ENCODE assay signal across 19 cellular contexts in genomic region chr3:12643724-12644123, GRCh38. TPM values are rescaled to one million over a fixed set of nuclear protein-coding genes. Genes with fewer than 3 reads are reported as not detected.
A peak's percentile ranks its signal among the peaks of the same experiment; 100 is the strongest.
DNase-seq lines count a peak whose midpoint lies in the region; ATAC-seq and TF ChIP-seq lines count a peak whose summit lies in the region.
"Had no signal": no experiment of that assay in that cellular context is flagged by ENCODE, and none has a peak within 500 bp of the region (broad histone marks: within the 10 kb centered on the region; RNA-seq: fewer than 3 reads in every experiment).

No MANE protein-coding gene starts in this region.

- in situ Hi-C loops in gastrocnemius medialis (cut with MboI; ENCODE audit: low sequenced_read_pairs in 4 of 4), result no loop called here

- no peak overlapping the region for H3K27ac Mint-ChIP-seq in activated T-helper 17 cell treated with anti-CD3 and anti-CD28 coated beads, Interleukin-2, amount 50 U/mL, for 72 hours
- H3K27ac Mint-ChIP-seq: activated CD4-positive, alpha-beta memory T cell treated with anti-CD3 and anti-CD28 coated beads for 36 hours; activated naive CD4-positive, alpha-beta T cell treated with anti-CD3 and anti-CD28 coated beads, Interleukin-2, amount 50 U/mL, for 24 hours; stimulated activated naive B cell treated with anti-CD40 and anti-IgM and Interleukin-4, amounts not matched to agents 10 μg/mL and 1 μg/mL and 100 μg/mL, for 72 hours had no signal

- H3K9me3 ChIP-seq in MM.1S (replicated peaks; ENCODE audit: insufficient read depth, low read length) (no peaks in the 10 kb centered on the region), gastrocnemius medialis (no peaks in the 10 kb centered on the region), PC-3 (ENCODE audit: low read length) (no peaks in the 10 kb centered on the region)
- H3K9me3 ChIP-seq: lower lobe of right lung, Peyer's patch had no signal

- H3K79me2 ChIP-seq in MM.1S (ENCODE audit: low read length) (peaks cover 83% of the 10 kb centered on the region), PC-3 (ENCODE audit: low read length) (peaks cover 93% of the 10 kb centered on the region)

- DNase-seq in AG10803 (ENCODE audit: low read depth) (peak; percentile 25), MM.1S (peak; percentile 32), coronary artery (ENCODE audit: low spot score) (no peak), gastrocnemius medialis (no peak), RPMI8226 (no peak), activated T-cell treated with anti-CD3 and anti-CD28 coated beads for 4 hours (no peak), PC-3 (no peak)
- DNase-seq: activated CD4-positive, alpha-beta memory T cell treated with anti-CD3 and anti-CD28 coated beads for 36 hours; activated CD4-positive, CD25-positive, alpha-beta regulatory T cell treated with anti-CD3 and anti-CD28 coated beads, Interleukin-2, amount 50 U/mL, for 72 hours; activated CD8-positive, alpha-beta memory T cell treated with anti-CD3 and anti-CD28 coated beads, Interleukin-2, amount 50 U/mL, for 4 hours; lower lobe of right lung; NCI-H1105; NCI-H1930; NCI-H526 treated with DMSO at 0.1 percent for 48 hours; Peyer's patch; right cardiac atrium; stimulated activated naive B cell treated with anti-CD40 and anti-IgM and Interleukin-4, amounts not matched to agents 10 μg/mL and 1 μg/mL and 100 μg/mL, for 72 hours had no signal

- H3K4me3 ChIP-seq in AG10803 (ENCODE audit: low read length) (no peak overlapping the region), MM.1S (ENCODE audit: low read length) (no peak overlapping the region), coronary artery (peak overlapping the region; percentile 48), gastrocnemius medialis (no peak overlapping the region), PC-3 (ENCODE audit: low read length) (no peak overlapping the region)
- H3K4me3 ChIP-seq: lower lobe of right lung, Peyer's patch had no signal

- H3K36me3 ChIP-seq in MM.1S (replicated peaks; ENCODE audit: insufficient read depth, low read length) (no peaks in the 10 kb centered on the region), gastrocnemius medialis (no peaks in the 10 kb centered on the region), PC-3 (ENCODE audit: low read depth, low read length) (no peaks in the 10 kb centered on the region)
- H3K36me3 ChIP-seq: lower lobe of right lung, Peyer's patch had no signal

- peaks cover 45% of the 10 kb centered on the region for H3K4me1 ChIP-seq in MM.1S (ENCODE audit: low read length)
- peaks cover 53 to 55% of the 10 kb centered on the region in 2 donors for H3K4me1 ChIP-seq in gastrocnemius medialis
- peaks cover 7% of the 10 kb centered on the region; the same call in 1 of the 2 replicates for H3K4me1 ChIP-seq in PC-3 (ENCODE audit: insufficient read depth, low read length)

- no peaks in the 10 kb centered on the region for H3K27me3 Mint-ChIP-seq in activated T-helper 17 cell treated with anti-CD3 and anti-CD28 coated beads, Interleukin-2, amount 50 U/mL, for 72 hours
- H3K27me3 Mint-ChIP-seq: activated CD4-positive, alpha-beta memory T cell treated with anti-CD3 and anti-CD28 coated beads for 36 hours; activated naive CD4-positive, alpha-beta T cell treated with anti-CD3 and anti-CD28 coated beads, Interleukin-2, amount 50 U/mL, for 24 hours; stimulated activated naive B cell treated with anti-CD40 and anti-IgM and Interleukin-4, amounts not matched to agents 10 μg/mL and 1 μg/mL and 100 μg/mL, for 72 hours had no signal

- intact Hi-C loops in gastrocnemius medialis (cut with DNase I; ENCODE audit: low total_unique reads), result no loop called here
- intact Hi-C loops in PC-3 (cut with micrococcal nuclease), result loop anchor here (2.0 kb wide), 1 partner anchor 15 kb away; no protein-coding TSS in a partner anchor

- peaks cover under 1% of the 10 kb centered on the region for H3K36me3 Mint-ChIP-seq in activated T-helper 17 cell treated with anti-CD3 and anti-CD28 coated beads, Interleukin-2, amount 50 U/mL, for 72 hours (ENCODE audit: low read depth)
- H3K36me3 Mint-ChIP-seq: activated naive CD4-positive, alpha-beta T cell treated with anti-CD3 and anti-CD28 coated beads, Interleukin-2, amount 50 U/mL, for 24 hours had no signal

- CTCF ChIA-PET in PC-3 (lab: Charles Lee), result no interaction called here

- TF ChIP-seq CTCF in AG10803 (conservative IDR thresholded peaks at IDR 0.05; ENCODE audit: low read length), result no peak
- no peak for TF ChIP-seq CTCF in MM.1S (IDR thresholded peaks at IDR 0.05; ENCODE audit: low read length)
- TF ChIP-seq CTCF in coronary artery (IDR thresholded peaks at IDR 0.05), result no peak
- TF ChIP-seq CTCF in gastrocnemius medialis (IDR thresholded peaks at IDR 0.05 in 4 of 5, conservative IDR thresholded peaks at IDR 0.05 in 1 of 5), result no peak
- TF ChIP-seq CTCF in PC-3 (conservative IDR thresholded peaks at IDR 0.05; ENCODE audit: low read depth, low read length), result no peak

- H3K9me2 ChIP-seq in MM.1S (replicated peaks; ENCODE audit: insufficient read depth, low read length), result no peaks in the 10 kb centered on the region
- no peaks in the 10 kb centered on the region for H3K9me2 ChIP-seq in PC-3 (replicated peaks; ENCODE audit: low read length)

- peaks cover 24% of the 10 kb centered on the region for H3K4me1 Mint-ChIP-seq in activated T-helper 17 cell treated with anti-CD3 and anti-CD28 coated beads, Interleukin-2, amount 50 U/mL, for 72 hours

- no peak for TF ChIP-seq POLR2A in gastrocnemius medialis (IDR thresholded peaks at IDR 0.05)

- H3K4me3 Mint-ChIP-seq in activated T-helper 17 cell treated with anti-CD3 and anti-CD28 coated beads, Interleukin-2, amount 50 U/mL, for 72 hours, result no peak overlapping the region
- H3K4me3 Mint-ChIP-seq: activated CD4-positive, alpha-beta memory T cell treated with anti-CD3 and anti-CD28 coated beads for 36 hours; activated naive CD4-positive, alpha-beta T cell treated with anti-CD3 and anti-CD28 coated beads, Interleukin-2, amount 50 U/mL, for 24 hours; stimulated activated naive B cell treated with anti-CD40 and anti-IgM and Interleukin-4, amounts not matched to agents 10 μg/mL and 1 μg/mL and 100 μg/mL, for 72 hours had no signal

- POLR2A ChIA-PET in PC-3 (lab: Charles Lee; ENCODE audit: unreplicated experiment), result no interaction called here

- ATAC-seq in gastrocnemius medialis (no peak), PC-3 (no peak)
- ATAC-seq in activated T-helper 17 cell treated with anti-CD3 and anti-CD28 coated beads, Interleukin-2, amount 50 U/mL, for 72 hours (replicated peaks), result no peak
- ATAC-seq: stimulated activated naive B cell treated with anti-CD40 and anti-IgM and Interleukin-4, amounts not matched to agents 10 μg/mL and 1 μg/mL and 100 μg/mL, for 72 hours had no signal

- H3K4me2 ChIP-seq in MM.1S (ENCODE audit: low read depth, low read length), result peak overlapping the region; percentile 9; the same call in 1 of the 2 replicates
- H3K4me2 ChIP-seq in PC-3 (ENCODE audit: low read length), result no peak overlapping the region

- no TSS peak for BruUV-seq in PC-3 (replicated peaks; lab: Mats Ljungman, UMichigan)

- H3K27ac ChIP-seq in MM.1S (ENCODE audit: low read length) (peak overlapping the region; percentile 55; the same call in 1 of the 2 replicates), coronary artery (peak overlapping the region; percentile 19 to 83), gastrocnemius medialis (peak overlapping the region; percentile 99 to 100 (median 100)), PC-3 (ENCODE audit: low read length) (no peak overlapping the region)
- H3K27ac ChIP-seq: lower lobe of right lung had no signal

- H3K9ac ChIP-seq in MM.1S (ENCODE audit: low read length) (peak overlapping the region; percentile 20; the same call in 1 of the 2 replicates), PC-3 (ENCODE audit: low read length) (no peak overlapping the region)

- H3F3A ChIP-seq in MM.1S (ENCODE audit: insufficient read depth, low read length), result peaks cover 36% of the 10 kb centered on the region
- H3F3A ChIP-seq in PC-3 (ENCODE audit: low read length, unreplicated experiment), result no peaks in the 10 kb centered on the region

- H3K9me3 Mint-ChIP-seq in activated T-helper 17 cell treated with anti-CD3 and anti-CD28 coated beads, Interleukin-2, amount 50 U/mL, for 72 hours, result no peaks in the 10 kb centered on the region
- H3K9me3 Mint-ChIP-seq: activated naive CD4-positive, alpha-beta T cell treated with anti-CD3 and anti-CD28 coated beads, Interleukin-2, amount 50 U/mL, for 24 hours; stimulated activated naive B cell treated with anti-CD40 and anti-IgM and Interleukin-4, amounts not matched to agents 10 μg/mL and 1 μg/mL and 100 μg/mL, for 72 hours had no signal

- H2AFZ ChIP-seq in MM.1S (ENCODE audit: low read length) (no peak overlapping the region), PC-3 (ENCODE audit: low read length) (no peak overlapping the region)

- no peaks in the 10 kb centered on the region for H3K27me3 ChIP-seq in MM.1S (replicated peaks; ENCODE audit: insufficient read depth, low read length)
- no peaks in the 10 kb centered on the region for H3K27me3 ChIP-seq in gastrocnemius medialis
- H3K27me3 ChIP-seq in PC-3 (ENCODE audit: low read length), result no peaks in the 10 kb centered on the region
- H3K27me3 ChIP-seq: Peyer's patch had no signal

- no peaks in the 10 kb centered on the region for H4K20me1 ChIP-seq in MM.1S (ENCODE audit: insufficient read depth, low read length)
- peaks cover 48% of the 10 kb centered on the region for H4K20me1 ChIP-seq in PC-3 (ENCODE audit: low read length)

RNA-seq across cellular contexts. Expression of gene RAF1, which starts 20.2 kb away (rescaled TPM):
- total RNA-seq in gastrocnemius medialis, result 100 to 1,000 TPM; 212 to 346 (median 246) TPM
- 10 to 100 TPM; 91.5 to 97.3 TPM for total RNA-seq in activated T-helper 17 cell treated with anti-CD3 and anti-CD28 coated beads, Interleukin-2, amount 50 U/mL, for 72 hours
- 113 and 130 TPM in 2 replicates for total RNA-seq in PC-3 (2014; rRNA removed)

Comparison
In these comparisons a context has a peak if more than half of its experiments do, and no peak if none do; other contexts are left out.
1. DNase-seq: peak in AG10803 (single experiment) and MM.1S (single experiment); none in coronary artery (single experiment), gastrocnemius medialis (0 of 2), RPMI8226 (single experiment), activated T-cell treated with anti-CD3 and anti-CD28 coated beads for 4 hours (single experiment) and PC-3 (single experiment).